In the genomic region with DNA sequence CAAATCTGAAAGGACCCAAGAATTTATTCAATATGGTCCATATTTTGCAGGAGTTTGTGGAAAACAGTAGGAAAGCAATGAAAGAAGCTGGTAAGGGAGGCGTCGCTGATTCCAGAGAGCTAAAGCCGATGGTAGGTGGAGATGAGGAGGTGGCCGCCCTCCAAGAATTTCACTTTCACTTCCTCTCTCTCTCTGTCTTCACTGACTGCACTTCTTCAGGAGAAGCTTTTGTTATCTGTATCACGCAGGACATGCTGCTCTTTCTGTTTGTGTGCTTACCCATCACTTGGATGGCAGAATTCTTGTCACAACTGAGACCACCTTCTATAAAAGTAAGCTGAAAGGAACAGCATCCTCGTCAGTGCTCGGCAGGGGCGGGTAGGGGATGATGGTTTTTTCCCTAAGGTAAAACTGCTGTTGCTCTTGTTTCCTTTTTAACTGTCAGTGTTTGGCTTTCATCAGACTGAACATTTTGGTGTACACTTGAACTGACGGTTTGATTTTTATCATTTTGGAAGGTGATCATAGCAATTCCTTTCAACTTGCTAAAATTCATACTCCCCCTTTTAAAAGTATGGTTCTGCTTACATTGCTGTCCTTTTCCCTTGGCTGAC, we compare ENCODE assay signal across 7 cellular contexts.
A peak's percentile ranks its signal among the peaks of the same experiment; 100 is the strongest.
DNase-seq lines count a peak whose midpoint lies in the region; ATAC-seq and TF ChIP-seq lines count a peak whose summit lies in the region.

No MANE protein-coding gene starts in this region.

- H3K4me1 Mint-ChIP-seq in MCF 10A (ENCODE audit: insufficient read depth, unreplicated experiment) = peaks cover 7% of the 10 kb centered on the region

- 35 to 78% methylated on average over 9 of the region's 9 CpGs for WGBS in sigmoid colon, 2 donors

- intact Hi-C loops in MCF 10A (cut with micrococcal nuclease) = loop anchor here (10.0 kb wide), 1 partner anchor 141 kb away; a partner anchor contains a TSS
- intact Hi-C loops in sigmoid colon (cut with DNase I) = no loop called here

- TF ChIP-seq POLR2A in sigmoid colon (IDR thresholded peaks at IDR 0.05) = no peak

- TF ChIP-seq CTCF in MCF 10A (IDR thresholded peaks at IDR 0.05; ENCODE audit: unreplicated experiment) (no peak), sigmoid colon (IDR thresholded peaks at IDR 0.05) (no peak)

- peak overlapping the region; percentile 70 for H3K4me3 Mint-ChIP-seq in MCF 10A (ENCODE audit: unreplicated experiment)

- peak overlapping the region in 3 of 4 donors; percentile 57 to 64 (median 58) for H3K27ac ChIP-seq in sigmoid colon

- no peaks in the 10 kb centered on the region for H3K27me3 ChIP-seq in sigmoid colon

- H3K36me3 ChIP-seq in sigmoid colon = peaks cover 0 to 8% (median 0%) of the 10 kb centered on the region in 4 donors

- no peak for TF ChIP-seq EP300 in sigmoid colon (IDR thresholded peaks at IDR 0.05)

- POLR2A ChIA-PET in MCF 10A (lab: Yijun Ruan, JAX) = interaction anchor here (1.2 kb wide), 1 partner anchor 13 kb away, joined by 3 read pairs; no protein-coding TSS in a partner anchor

- H3K27me3 Mint-ChIP-seq in MCF 10A (ENCODE audit: insufficient read depth, unreplicated experiment) = no peaks in the 10 kb centered on the region

- H3K4me3 ChIP-seq in sigmoid colon = peak overlapping the region; percentile 8 to 42 (median 35)

- peaks cover 0 to 7% (median 0%) of the 10 kb centered on the region in 4 donors for H3K4me1 ChIP-seq in sigmoid colon

- ATAC-seq in GM18873 (IDR thresholded peaks at IDR 0.05; ENCODE audit: low FRiP score, unreplicated experiment) (peak; percentile 87), HG02759 (IDR thresholded peaks at IDR 0.05; ENCODE audit: unreplicated experiment) (peak; percentile 99)

- no peaks in the 10 kb centered on the region for H3K9me3 Mint-ChIP-seq in MCF 10A (ENCODE audit: unreplicated experiment)

- H3K27ac Mint-ChIP-seq in MCF 10A (ENCODE audit: low read depth, unreplicated experiment) = peak overlapping the region; percentile 53

- no peaks in the 10 kb centered on the region for H3K9me3 ChIP-seq in sigmoid colon

- BruUV-seq in MCF 10A (replicated peaks; lab: Mats Ljungman, UMichigan) = no TSS peak

- CTCF ChIA-PET in MCF 10A (lab: Yijun Ruan, JAX) = interaction anchor here (0.6 to 2.1 kb wide), 5 partner anchors 31 to 224 kb away, joined by 3 to 8 read pairs (median 4); a partner anchor contains a TSS

- DNase-seq in NOMO-1 treated with DMSO at 0.1 percent for 48 hours (lab: John Stamatoyannopoulos, UW; ENCODE audit: unreplicated experiment) (peak; percentile 88), MCF 10A (ENCODE audit: unreplicated experiment) (peak; percentile 36), sigmoid colon (peak; percentile 78), AG20443 (ENCODE audit: low spot score) (no peak), T-helper 9 cell (no peak)

- no peaks in the 10 kb centered on the region for H3K36me3 Mint-ChIP-seq in MCF 10A (ENCODE audit: insufficient read depth, unreplicated experiment)

Comparison
In these comparisons a context has a peak if more than half of its experiments do, and no peak if none do; other contexts are left out.
1. DNase-seq: peak in NOMO-1 treated with DMSO at 0.1 percent for 48 hours (single experiment), MCF 10A (single experiment) and sigmoid colon (single experiment); none in AG20443 (single experiment) and T-helper 9 cell (single experiment).